17 cellular contexts compared by ENCODE assay signal in genomic region chr12:124663771-124664366, GRCh38.
DNase-seq lines count a peak whose midpoint lies in the region; ATAC-seq and TF ChIP-seq lines count a peak whose summit lies in the region.
"Had no signal": no experiment of that assay in that cellular context is flagged by ENCODE, and none has a peak within 500 bp of the region (broad histone marks: within the 10 kb centered on the region; RNA-seq: fewer than 3 reads in every experiment).

No MANE protein-coding gene starts in this region.

- H3K9ac ChIP-seq in smooth muscle cell (ENCODE audit: low read depth), result no peak overlapping the region
- H3K9ac ChIP-seq: KMS-11, parathyroid adenoma had no signal

- ATAC-seq in Panc1, result no peak
- ATAC-seq: GM12878, T-cell had no signal

- POLR2A ChIA-PET in Panc1 (lab: Charles Lee), result no interaction called here

- H2AFZ ChIP-seq in smooth muscle cell (ENCODE audit: low read depth), result peak overlapping the region; percentile 28
- H2AFZ ChIP-seq: hepatocyte, parathyroid adenoma had no signal

- no peaks in the 10 kb centered on the region for H4K20me1 ChIP-seq in smooth muscle cell (ENCODE audit: low read depth)

- H3K79me2 ChIP-seq in smooth muscle cell (ENCODE audit: low read depth), result no peaks in the 10 kb centered on the region
- H3K79me2 ChIP-seq: hepatocyte, parathyroid adenoma had no signal

- H3K27me3 ChIP-seq in Panc1 (ENCODE audit: control insufficient read depth, insufficient read depth, low read length) (no peaks in the 10 kb centered on the region), dorsolateral prefrontal cortex (no peaks in the 10 kb centered on the region), smooth muscle cell (ENCODE audit: low read depth) (no peaks in the 10 kb centered on the region)
- H3K27me3 ChIP-seq: adrenal gland, hepatocyte had no signal

- peaks cover 30% of the 10 kb centered on the region for H3F3A ChIP-seq in smooth muscle cell (ENCODE audit: low read depth)

- peak overlapping the region; percentile 51; the same call in 1 of the 2 replicates for H3K27ac ChIP-seq in Panc1 (ENCODE audit: low read length)
- peak overlapping the region in 58 of 59 donors; percentile 53 to 96 (median 87) for H3K27ac ChIP-seq in dorsolateral prefrontal cortex
- H3K27ac ChIP-seq in mesodermal cell (ENCODE audit: low read depth, low read length, severe bottlenecking), result peak overlapping the region; percentile 46
- peak overlapping the region; percentile 77 for H3K27ac ChIP-seq in smooth muscle cell (ENCODE audit: low read depth)
- H3K27ac ChIP-seq: hepatocyte, KMS-11, parathyroid adenoma had no signal

- no TSS peak for BruUV-seq in Panc1 (replicated peaks; lab: Mats Ljungman, UMichigan)

- CTCF ChIA-PET in Panc1 (lab: Charles Lee), result no interaction called here

- peaks cover 7% of the 10 kb centered on the region for H3K4me1 ChIP-seq in Panc1 (ENCODE audit: control insufficient read depth, insufficient read depth, low read length)
- peaks cover 12% of the 10 kb centered on the region for H3K4me1 ChIP-seq in mesodermal cell (ENCODE audit: control insufficient read depth, insufficient read depth, low read length, poor library complexity, severe bottlenecking)
- peaks cover 15% of the 10 kb centered on the region for H3K4me1 ChIP-seq in smooth muscle cell (ENCODE audit: low read depth)
- H3K4me1 ChIP-seq: parathyroid adenoma had no signal

- H3K4me3 ChIP-seq in Panc1 (ENCODE audit: low read depth in 2 of 2, low read length in 2 of 2) (no peak overlapping the region), dorsolateral prefrontal cortex (no peak overlapping the region), mesodermal cell (ENCODE audit: extremely low read depth, insufficient read depth, low read length, poor library complexity, severe bottlenecking) (no peak overlapping the region), smooth muscle cell (no peak overlapping the region)
- H3K4me3 ChIP-seq: adrenal gland, GM12878, hepatocyte had no signal

- DNase-seq in Panc1 (ENCODE audit: low read depth, low spot score) (no peak), dorsolateral prefrontal cortex (peak in 9 of 10 donors; percentile 61 to 91 (median 82)), smooth muscle cell (lab: John Stamatoyannopoulos, UW; ENCODE audit: unreplicated experiment) (no peak), DMS79 treated with DMSO at 0.1 percent for 48 hours (lab: John Stamatoyannopoulos, UW) (no peak), dedifferentiated amniotic fluid mesenchymal stem cell (ENCODE audit: extremely low spot score) (no peak), posterior vena cava (ENCODE audit: low spot score) (no peak), T-helper 9 cell (no peak)
- DNase-seq: activated CD4-positive, alpha-beta memory T cell treated with anti-CD3 and anti-CD28 coated beads, Interleukin-2, amount 10 ng/mL, durations not matched to agents 7 days and 5 days; NCI-H1092 treated with DMSO at 0.1 percent for 48 hours; stimulated activated CD4-positive, alpha-beta T cell treated with anti-CD3 and anti-CD28 coated beads, Interleukin-15, amount 100 ng/mL, for 24 hours; T-cell had no signal

- no peak overlapping the region for H3K4me2 ChIP-seq in smooth muscle cell
- H3K4me2 ChIP-seq: hepatocyte, KMS-11 had no signal

- intact Hi-C loops in Panc1 (cut with micrococcal nuclease; ENCODE audit: unreplicated experiment), result no loop called here
- intact Hi-C loops in dorsolateral prefrontal cortex (cut with DNase I), result loop anchor here (5.0 kb wide), 1 partner anchor 83 kb away; no protein-coding TSS in a partner anchor
- intact Hi-C loops in posterior vena cava (cut with DNase I), result no loop called here

- in situ Hi-C loops in Panc1 (cut with HindIII; ENCODE audit: low pct_unique_long_range_greater_than_20kb, low sequenced_read_pairs), result no loop called here

- H3K9me3 ChIP-seq in Panc1 (ENCODE audit: control insufficient read depth, insufficient read depth, low read depth, low read length) (peaks cover 5% of the 10 kb centered on the region; the same call in 1 of the 2 replicates), mesodermal cell (ENCODE audit: control insufficient read depth, low read length) (peaks cover 17% of the 10 kb centered on the region), smooth muscle cell (replicated peaks; ENCODE audit: low read depth) (no peaks in the 10 kb centered on the region)

- TF ChIP-seq CTCF in Panc1 (IDR thresholded peaks at IDR 0.05) (no peak), dorsolateral prefrontal cortex (IDR thresholded peaks at IDR 0.05 in 54 of 56, conservative IDR thresholded peaks at IDR 0.05 in 2 of 56; ENCODE audit: low read depth in 1 of 56, partially characterized antibody in 56 of 56) (peak in 8 of 56 donors; percentile 5 to 38 (median 16)), smooth muscle cell (IDR thresholded peaks at IDR 0.05; ENCODE audit: borderline replicate concordance, insufficient read depth, poor library complexity, severe bottlenecking) (no peak)

- no peaks in the 10 kb centered on the region for H3K36me3 ChIP-seq in Panc1 (ENCODE audit: control insufficient read depth, insufficient read depth, low read length)
- H3K36me3 ChIP-seq in mesodermal cell (ENCODE audit: control insufficient read depth, insufficient read depth, low read length), result no peaks in the 10 kb centered on the region
- no peaks in the 10 kb centered on the region for H3K36me3 ChIP-seq in smooth muscle cell (ENCODE audit: low read depth)
- H3K36me3 ChIP-seq: adrenal gland had no signal

- WGBS in mesodermal cell (ENCODE audit: insufficient coverage in 2 of 2), 2 experiments, result 62 to 80% methylated on average over 12 to 13 of the region's 19 CpGs
- whole genome bisulfite sequencing in smooth muscle cell (ENCODE audit: low lambda C conversion rate), result 38% methylated on average over 16 of the region's 19 CpGs

Comparison
In these comparisons a context has a peak if more than half of its experiments do, and no peak if none do; other contexts are left out.
1. DNase-seq: peak in dorsolateral prefrontal cortex (9 of 10); none in Panc1 (single experiment), smooth muscle cell (single experiment), DMS79 treated with DMSO at 0.1 percent for 48 hours (single experiment), dedifferentiated amniotic fluid mesenchymal stem cell (single experiment), posterior vena cava (single experiment) and T-helper 9 cell (single experiment).
2. intact Hi-C loops: an anchor here in dorsolateral prefrontal cortex (5.0 kb wide); none called in Panc1 and posterior vena cava.
3. Peak in every context shown above with its lines, with median percentiles within 50 percentile points of each other: H3K27ac ChIP-seq.